In the genomic region with DNA sequence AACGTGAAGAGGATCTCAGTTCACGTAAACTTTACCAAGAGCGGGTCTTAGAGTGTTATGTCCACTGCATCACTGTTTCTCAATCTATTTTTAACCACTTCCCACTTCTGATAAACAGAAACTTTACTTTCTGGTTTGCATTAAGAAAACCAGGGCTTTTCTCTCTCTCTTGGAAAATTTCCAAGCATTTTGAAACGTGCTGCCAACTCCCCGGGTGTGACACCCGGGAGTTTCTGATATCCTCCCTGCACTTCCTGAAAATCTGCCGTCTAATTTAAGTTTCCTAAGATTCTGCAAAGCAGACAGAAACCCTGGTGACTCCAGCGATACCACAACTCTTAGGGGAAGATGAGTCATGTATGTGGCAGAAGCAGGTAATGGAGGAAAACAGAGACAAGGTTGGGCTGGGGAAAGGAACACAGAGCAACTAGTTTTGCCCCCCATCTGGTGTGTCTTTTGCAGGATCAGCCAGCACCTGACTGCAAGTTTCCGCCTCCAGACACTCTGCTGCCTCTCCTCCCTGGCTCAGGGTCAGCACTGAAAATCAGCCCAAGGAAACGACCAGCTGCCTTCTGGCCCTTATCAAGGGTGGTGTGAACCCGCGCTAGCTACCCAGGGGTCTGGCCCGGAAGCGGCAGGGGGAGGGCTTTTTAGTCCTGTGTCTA, we compare ENCODE assay signal across 1 cellular context.
TF ChIP-seq lines count a peak whose summit lies in the region.

No MANE protein-coding gene starts in this region.

TF ChIP-seq in H1, 55 proteins besides CTCF, POLR2A, EP300 and RAD21 (continued from another document):
- TF ChIP-seq KDM1A (IDR thresholded peaks at IDR 0.05; ENCODE audit: borderline replicate concordance, low read length) = no peak
- TF ChIP-seq TEAD4 (IDR thresholded peaks at IDR 0.05; ENCODE audit: low read depth, low read length) = no peak
- TF ChIP-seq TBP (IDR thresholded peaks at IDR 0.05; ENCODE audit: low read depth, low read length) = no peak
- TF ChIP-seq ZNF274 (IDR thresholded peaks at IDR 0.05; ENCODE audit: borderline replicate concordance, extremely low read depth, low read length) = no peak
- no peak for TF ChIP-seq HDAC6 (IDR thresholded peaks at IDR 0.05; ENCODE audit: low read depth, low read length)
- no peak for TF ChIP-seq SIX5 (IDR thresholded peaks at IDR 0.05; ENCODE audit: low read depth, low read length)
- no peak for TF ChIP-seq RNF2 (IDR thresholded peaks at IDR 0.05; ENCODE audit: borderline replicate concordance, low read depth, low read length, missing control alignments, poor library complexity, severe bottlenecking)
- TF ChIP-seq CREB1 (IDR thresholded peaks at IDR 0.05) = no peak
